In the genomic region with DNA sequence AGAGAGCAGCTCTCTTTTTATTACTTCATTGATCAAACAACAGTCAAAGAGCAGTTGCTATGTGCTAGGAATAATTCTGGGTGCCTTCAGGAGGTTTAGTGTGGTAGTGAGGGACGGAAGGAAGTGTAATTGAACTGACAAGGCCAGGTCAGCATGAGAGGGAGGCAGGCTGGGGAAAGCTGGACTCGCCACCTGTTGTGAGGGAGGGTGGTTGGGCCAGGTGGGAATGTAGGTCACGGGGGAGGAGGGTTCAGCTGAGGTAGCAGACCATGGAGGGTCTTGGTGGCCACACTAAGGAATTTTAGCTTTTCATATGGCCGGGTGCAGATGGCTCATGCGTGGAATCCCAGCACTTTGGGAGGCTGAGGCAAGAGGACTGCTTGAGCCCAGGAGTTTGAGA, we compare ENCODE assay signal across 16 cellular contexts. TPM values are rescaled to one million over a fixed set of nuclear protein-coding genes. Genes with fewer than 3 reads are reported as not detected.
DNase-seq lines count a peak whose midpoint lies in the region; ATAC-seq and TF ChIP-seq lines count a peak whose summit lies in the region.
"Had no signal": no experiment of that assay in that cellular context is flagged by ENCODE, and none has a peak within 500 bp of the region (broad histone marks: within the 10 kb centered on the region; RNA-seq: fewer than 3 reads in every experiment).

No MANE protein-coding gene starts in this region.

- peaks cover 5% of the 10 kb centered on the region for H3K36me3 ChIP-seq in mammary epithelial cell (ENCODE audit: insufficient read depth, low read length)

- BruUV-seq in MCF 10A (replicated peaks; lab: Mats Ljungman, UMichigan) (no TSS peak), mammary epithelial cell (replicated peaks; lab: Mats Ljungman, UMichigan) (no TSS peak)

- no peak overlapping the region for H3K4me3 ChIP-seq in mammary epithelial cell (replicated peaks in 1 of 3; ENCODE audit: insufficient read depth in 1 of 3, low read depth in 2 of 3, low read length in 3 of 3)
- H3K4me3 ChIP-seq: lung had no signal

- H3K4me1 ChIP-seq in mammary epithelial cell (ENCODE audit: insufficient read depth, low read length): peaks cover 28% of the 10 kb centered on the region

- dilution Hi-C loops in mammary epithelial cell (cut with HindIII; ENCODE audit: low sequenced_read_pairs): no loop called here

- ATAC-seq in natural killer cell treated with Interleukin-12 subunit alpha and Interleukin-12 subunit beta and Interleukin-15 and Interleukin-18, amount 100 ng/mL, for 72 hours: no peak
- ATAC-seq in GM18519 (IDR thresholded peaks at IDR 0.05; ENCODE audit: low FRiP score, unreplicated experiment) (no peak), HG03097 (IDR thresholded peaks at IDR 0.05; ENCODE audit: low FRiP score, unreplicated experiment) (no peak)
- ATAC-seq: stimulated activated naive CD8-positive, alpha-beta T cell treated with anti-CD3 and anti-CD28 coated beads, Interleukin-15, amount 100 ng/mL, for 72 hours had no signal

- H3K27me3 Mint-ChIP-seq in MCF 10A (ENCODE audit: insufficient read depth, unreplicated experiment): no peaks in the 10 kb centered on the region
- H3K27me3 Mint-ChIP-seq in brain: peaks cover 9% of the 10 kb centered on the region
- H3K27me3 Mint-ChIP-seq in natural killer cell treated with Interleukin-12 subunit alpha and Interleukin-12 subunit beta and Interleukin-15 and Interleukin-18, amount 100 ng/mL, for 72 hours: no peaks in the 10 kb centered on the region
- H3K27me3 Mint-ChIP-seq: stimulated activated naive CD8-positive, alpha-beta T cell treated with anti-CD3 and anti-CD28 coated beads, Interleukin-15, amount 100 ng/mL, for 72 hours had no signal

- CTCF ChIA-PET in MCF 10A (lab: Yijun Ruan, JAX): interaction anchor here (0.9 to 1.1 kb wide), 4 partner anchors 13 to 255 kb away, joined by 3 to 4 read pairs (median 3); no protein-coding TSS in a partner anchor
- CTCF ChIA-PET in mammary epithelial cell (lab: Charles Lee; ENCODE audit: low non-redundant PET): no interaction called here

- H2AFZ ChIP-seq in mammary epithelial cell (ENCODE audit: low read depth, low read length): no peak overlapping the region

- POLR2A ChIA-PET in MCF 10A (lab: Yijun Ruan, JAX): interaction anchor here (0.6 to 1.9 kb wide), 4 partner anchors 11 to 455 kb away, joined by 3 to 7 read pairs (median 4); a partner anchor contains a TSS

- no peaks in the 10 kb centered on the region for H4K20me1 ChIP-seq in mammary epithelial cell (ENCODE audit: insufficient read depth, low read length)

- H3K4me3 Mint-ChIP-seq in MCF 10A (ENCODE audit: unreplicated experiment) (no peak overlapping the region), brain (peak overlapping the region in 3 of 5 experiments; percentile 3 to 78 (median 25))
- peak overlapping the region; percentile 59 for H3K4me3 Mint-ChIP-seq in natural killer cell treated with Interleukin-12 subunit alpha and Interleukin-12 subunit beta and Interleukin-15 and Interleukin-18, amount 100 ng/mL, for 72 hours

- H3K36me3 Mint-ChIP-seq in MCF 10A (ENCODE audit: insufficient read depth, unreplicated experiment): peaks cover 23% of the 10 kb centered on the region
- peaks cover 6% of the 10 kb centered on the region for H3K36me3 Mint-ChIP-seq in brain
- H3K36me3 Mint-ChIP-seq in natural killer cell treated with Interleukin-12 subunit alpha and Interleukin-12 subunit beta and Interleukin-15 and Interleukin-18, amount 100 ng/mL, for 72 hours: no peaks in the 10 kb centered on the region

- H3K27ac ChIP-seq in mammary epithelial cell (ENCODE audit: insufficient read depth, low read depth, low read length): no peak overlapping the region

- no peak for DNase-seq in MCF 10A (ENCODE audit: unreplicated experiment)
- DNase-seq in mammary epithelial cell: no peak
- DNase-seq in natural killer cell treated with Interleukin-12 subunit alpha and Interleukin-12 subunit beta and Interleukin-15 and Interleukin-18, amount 100 ng/mL, for 72 hours (ENCODE audit: low spot score): no peak
- DNase-seq in ureter (ENCODE audit: low spot score): peak; percentile 34
- no peak for DNase-seq in effector CD8-positive, alpha-beta T cell (lab: John Stamatoyannopoulos, UW)
- DNase-seq: ACHN; naive B cell; NCI-H446; Right ventricle myocardium superior; stimulated activated CD4-positive, alpha-beta T cell treated with anti-CD3 and anti-CD28 coated beads, Interleukin-15, amount 100 ng/mL, for 24 hours; stimulated activated naive CD8-positive, alpha-beta T cell treated with anti-CD3 and anti-CD28 coated beads, Interleukin-15, amount 100 ng/mL, for 72 hours; T-helper 1 cell had no signal

- H3K9me3 Mint-ChIP-seq in MCF 10A (ENCODE audit: unreplicated experiment) (no peaks in the 10 kb centered on the region), brain (no peaks in the 10 kb centered on the region)
- no peaks in the 10 kb centered on the region for H3K9me3 Mint-ChIP-seq in natural killer cell treated with Interleukin-12 subunit alpha and Interleukin-12 subunit beta and Interleukin-15 and Interleukin-18, amount 100 ng/mL, for 72 hours
- H3K9me3 Mint-ChIP-seq: naive B cell; stimulated activated naive CD8-positive, alpha-beta T cell treated with anti-CD3 and anti-CD28 coated beads, Interleukin-15, amount 100 ng/mL, for 72 hours had no signal

- no peaks in the 10 kb centered on the region for H3K9me3 ChIP-seq in mammary epithelial cell (replicated peaks; ENCODE audit: insufficient read depth, low read length)

- 64% methylated on average over 2 of the region's 5 CpGs for WGBS in mammary epithelial cell (ENCODE audit: low coverage, missing lambda C conversion rate)

- H3K4me1 Mint-ChIP-seq in MCF 10A (ENCODE audit: insufficient read depth, unreplicated experiment) (no peaks in the 10 kb centered on the region), brain (peaks cover 31% of the 10 kb centered on the region)
- peaks cover 9 to 13% of the 10 kb centered on the region in 2 donors for H3K4me1 Mint-ChIP-seq in natural killer cell treated with Interleukin-12 subunit alpha and Interleukin-12 subunit beta and Interleukin-15 and Interleukin-18, amount 100 ng/mL, for 72 hours (ENCODE audit: low read depth in 2 of 2)

- H3K4me2 ChIP-seq in mammary epithelial cell (ENCODE audit: insufficient read depth, low read depth, low read length): no peak overlapping the region

- H3K79me2 ChIP-seq in mammary epithelial cell (ENCODE audit: insufficient read depth, low read length): no peaks in the 10 kb centered on the region

- TF ChIP-seq CTCF in MCF 10A (IDR thresholded peaks at IDR 0.05; ENCODE audit: unreplicated experiment) (no peak), mammary epithelial cell (conservative IDR thresholded peaks at IDR 0.05 in 1 of 2, IDR thresholded peaks at IDR 0.05 in 1 of 2; ENCODE audit: extremely low read depth in 1 of 2, insufficient read depth in 1 of 2, low read depth in 1 of 2, low read length in 2 of 2) (no peak), brain (conservative IDR thresholded peaks at IDR 0.05) (no peak)

- H3K27ac Mint-ChIP-seq in MCF 10A (ENCODE audit: low read depth, unreplicated experiment) (peak overlapping the region; percentile 32), brain (peak overlapping the region in 4 of 5 experiments; percentile 3 to 91 (median 74))
- H3K27ac Mint-ChIP-seq in natural killer cell treated with Interleukin-12 subunit alpha and Interleukin-12 subunit beta and Interleukin-15 and Interleukin-18, amount 100 ng/mL, for 72 hours: no peak overlapping the region

- intact Hi-C loops in MCF 10A (cut with micrococcal nuclease) (no loop called here), mammary epithelial cell (cut with micrococcal nuclease) (no loop called here)

- no peaks in the 10 kb centered on the region for H3K27me3 ChIP-seq in mammary epithelial cell (ENCODE audit: insufficient read depth, low read length)

- in situ Hi-C loops in mammary epithelial cell (cut with MboI; ENCODE audit: low sequenced_read_pairs in 2 of 2): no loop called here

- no peak overlapping the region for H3K9ac ChIP-seq in mammary epithelial cell (ENCODE audit: insufficient read depth, low read length)

RNA-seq across cellular contexts. Expression of a gene that starts 1.5 kb away (rescaled TPM):
- total RNA-seq in MCF 10A (2022) (1.1 and 1.9 TPM in 2 replicates), mammary epithelial cell (1 to 10 TPM; 1.1 to 4.0 TPM), ureter (2.1 TPM)
- polyA plus RNA-seq in mammary epithelial cell (4.0 TPM), brain (ENCODE audit: insufficient read depth, low read depth, low replicate concordance) (47.5 TPM)
- 4.5 TPM for polyA minus RNA-seq in mammary epithelial cell
- 1 to 10 TPM; 2.3 to 2.6 TPM for total RNA-seq in natural killer cell treated with Interleukin-12 subunit alpha and Interleukin-12 subunit beta and Interleukin-15 and Interleukin-18, amount 100 ng/mL, for 72 hours

RNA-seq across cellular contexts. Expression of a gene that starts 57.8 kb away (rescaled TPM):
- 73.5 and 88.0 TPM in 2 replicates for total RNA-seq in MCF 10A (2022)
- 10 to 100 TPM; 33.0 to 70.4 TPM for total RNA-seq in mammary epithelial cell
- polyA plus RNA-seq in mammary epithelial cell: 39.6 TPM
- 31.3 TPM for polyA minus RNA-seq in mammary epithelial cell
- 39.6 TPM for polyA plus RNA-seq in brain (ENCODE audit: insufficient read depth, low read depth, low replicate concordance)
- 10 to 100 TPM; 79.3 to 98.7 TPM for total RNA-seq in natural killer cell treated with Interleukin-12 subunit alpha and Interleukin-12 subunit beta and Interleukin-15 and Interleukin-18, amount 100 ng/mL, for 72 hours
- 75.0 TPM for total RNA-seq in ureter

Comparison
In these comparisons a context has a peak if more than half of its experiments do, and no peak if none do; other contexts are left out.
1. H3K27ac Mint-ChIP-seq: peak in MCF 10A (single experiment) and brain (4 of 5); none in natural killer cell treated with Interleukin-12 subunit alpha and Interleukin-12 subunit beta and Interleukin-15 and Interleukin-18, amount 100 ng/mL, for 72 hours (0 of 2).